Comparison of ENCODE assay signal across 8 cellular contexts in genomic region chr7:139339698-139340036, GRCh38. TPM values are rescaled to one million over a fixed set of nuclear protein-coding genes. Genes with fewer than 3 reads are reported as not detected.
DNase-seq lines count a peak whose midpoint lies in the region; ATAC-seq, FAIRE-seq and TF ChIP-seq lines count a peak whose summit lies in the region.

No MANE protein-coding gene starts in this region.

- H3K4me1 Mint-ChIP-seq in activated naive CD4-positive, alpha-beta T cell treated with anti-CD3 and anti-CD28 coated beads, Interleukin-2, amount 10 ng/mL, durations not matched to agents 7 days and 5 days = peaks cover 32% of the 10 kb centered on the region

- WGBS in K562 (ENCODE audit: insufficient coverage, low coverage, missing lambda C conversion rate) = 91% methylated on average over 13 of the region's 13 CpGs
- 86% methylated on average over 11 to 13 of the region's 13 CpGs for WGBS in transverse colon (ENCODE audit: low coverage in 1 of 2), 2 donors

- no peaks in the 10 kb centered on the region for H4K20me1 ChIP-seq in K562 (replicated peaks; ENCODE audit: control insufficient read depth, insufficient read depth, low read length)

- H3K27ac ChIP-seq in K562 (ENCODE audit: extremely low read depth, low read depth, low read length) = peak overlapping the region; percentile 99
- peak overlapping the region; percentile 100 for H3K27ac ChIP-seq in lower lobe of right lung
- H3K27ac ChIP-seq in transverse colon = peak overlapping the region; percentile 98 to 100 (median 99)

- BruUV-seq in K562 (replicated peaks; lab: Mats Ljungman, UMichigan) = TSS peak; percentile 45

- TF ChIP-seq CTCF in K562 (IDR thresholded peaks at IDR 0.05 in 2 of 3, conservative IDR thresholded peaks at IDR 0.05 in 1 of 3; ENCODE audit: insufficient read depth in 2 of 3, low read depth in 1 of 3, low read length in 3 of 3) (no peak), lower lobe of right lung (IDR thresholded peaks at IDR 0.05) (no peak), transverse colon (IDR thresholded peaks at IDR 0.05) (no peak)

- TF ChIP-seq EP300 in K562 (IDR thresholded peaks at IDR 0.05; ENCODE audit: low read length) = no peak
- no peak for TF ChIP-seq EP300 in transverse colon (IDR thresholded peaks at IDR 0.05; ENCODE audit: low read depth)

- H3K27me3 Mint-ChIP-seq in activated naive CD4-positive, alpha-beta T cell treated with anti-CD3 and anti-CD28 coated beads, Interleukin-2, amount 10 ng/mL, durations not matched to agents 7 days and 5 days = peaks cover 9% of the 10 kb centered on the region

- no peak for TF ChIP-seq RAD21 in K562 (CRISPR knock-in tag; conservative IDR thresholded peaks at IDR 0.05 in 1 of 2, IDR thresholded peaks at IDR 0.05 in 1 of 2)

- H3K9ac ChIP-seq in K562 (ENCODE audit: insufficient read depth in 1 of 2, low read depth in 2 of 2, low read length in 2 of 2) = peak overlapping the region in 1 of 2 experiments; percentile 100; a peak in 1 of 4 replicates

- intact Hi-C loops in K562 (cut with micrococcal nuclease) (loop anchor here (1.0 to 10.0 kb wide), 7 partner anchors 20 to 322 kb away; partner anchors contain the start of genes LUC7L2, UBN2 and ZC3HAV1), lower lobe of right lung (cut with DNase I) (no loop called here), transverse colon (cut with DNase I; ENCODE audit: low total_unique reads) (no loop called here)

- POLR2A ChIA-PET in K562 (lab: Yijun Ruan, JAX) = interaction anchor here (0.6 to 1.9 kb wide), 22 partner anchors 11 to 1008 kb away, joined by 3 to 23 read pairs (median 4); partner anchors contain the start of gene LUC7L2

- no peak for DNase-seq in activated naive CD4-positive, alpha-beta T cell treated with anti-CD3 and anti-CD28 coated beads, Interleukin-2, amount 10 ng/mL, durations not matched to agents 7 days and 5 days
- no peak for DNase-seq in activated naive CD4-positive, alpha-beta T cell treated with Interleukin-2 at 50 U/mL for 16 hours
- DNase-seq in K562 (ENCODE audit: extremely low read depth in 1 of 4, low spot score in 3 of 4) = peak in 1 of 4 experiments; percentile 15
- DNase-seq in lower lobe of right lung = no peak
- no peak for DNase-seq in transverse colon
- no peak for DNase-seq in COR-L47 (lab: John Stamatoyannopoulos, UW)
- DNase-seq in islet precursor cell = no peak

- no peaks in the 10 kb centered on the region for H3K27me3 ChIP-seq in K562 (ENCODE audit: control insufficient read depth in 2 of 2, insufficient read depth in 2 of 2, low read length in 2 of 2)
- H3K27me3 ChIP-seq in lower lobe of right lung (ENCODE audit: low read depth) = no peaks in the 10 kb centered on the region
- H3K27me3 ChIP-seq in transverse colon = no peaks in the 10 kb centered on the region

- ATAC-seq in K562 (no peak), lower lobe of right lung (no peak), HG03108 (IDR thresholded peaks at IDR 0.05; ENCODE audit: unreplicated experiment) (no peak)

- peaks cover 7% of the 10 kb centered on the region for H3K9me3 Mint-ChIP-seq in activated naive CD4-positive, alpha-beta T cell treated with anti-CD3 and anti-CD28 coated beads, Interleukin-2, amount 10 ng/mL, durations not matched to agents 7 days and 5 days

- peak overlapping the region; percentile 96 for H3K4me2 ChIP-seq in K562 (ENCODE audit: insufficient read depth, low read length)

- H3K4me3 ChIP-seq in K562 (peak overlapping the region; percentile 81), lower lobe of right lung (peak overlapping the region; percentile 85), transverse colon (peak overlapping the region; percentile 1 to 90 (median 80))

- H3K9me1 ChIP-seq in K562 (ENCODE audit: control insufficient read depth, insufficient read depth, low read length) = no peaks in the 10 kb centered on the region

- H3K4me1 ChIP-seq in K562 (replicated peaks in 1 of 2; ENCODE audit: control insufficient read depth in 2 of 2, insufficient read depth in 2 of 2, low read length in 2 of 2) = peaks cover 4 to 7% of the 10 kb centered on the region in 2 experiments; a peak in 3 of 5 replicates
- peaks cover 13% of the 10 kb centered on the region for H3K4me1 ChIP-seq in lower lobe of right lung
- H3K4me1 ChIP-seq in transverse colon = peaks cover 6 to 12% (median 6%) of the 10 kb centered on the region in 4 donors

- H3K4me3 Mint-ChIP-seq in activated naive CD4-positive, alpha-beta T cell treated with anti-CD3 and anti-CD28 coated beads, Interleukin-2, amount 10 ng/mL, durations not matched to agents 7 days and 5 days = peak overlapping the region; percentile 99

- H3K9me3 ChIP-seq in K562 (replicated peaks; ENCODE audit: control insufficient read depth, insufficient read depth, low read depth, low read length) (peaks cover 12% of the 10 kb centered on the region), lower lobe of right lung (no peaks in the 10 kb centered on the region), transverse colon (no peaks in the 10 kb centered on the region)

- TF ChIP-seq POLR2A in K562 (conservative IDR thresholded peaks at IDR 0.05) = no peak
- no peak for TF ChIP-seq POLR2A in transverse colon (IDR thresholded peaks at IDR 0.05)

- no peak for FAIRE-seq in K562 (lab: Jason Lieb, UNC)

- H3K36me3 ChIP-seq in K562 (ENCODE audit: control insufficient read depth, insufficient read depth, low read length) (peaks cover 8% of the 10 kb centered on the region; the same call in 1 of the 3 replicates), lower lobe of right lung (no peaks in the 10 kb centered on the region), transverse colon (no peaks in the 10 kb centered on the region)

- H3K79me2 ChIP-seq in K562 (ENCODE audit: control insufficient read depth, insufficient read depth, low read length) = peaks cover 28% of the 10 kb centered on the region

- CTCF ChIA-PET in activated naive CD4-positive, alpha-beta T cell treated with anti-CD3 and anti-CD28 coated beads, Interleukin-2, amount 10 ng/mL, durations not matched to agents 7 days and 5 days (lab: Charles Lee) = interaction anchor here (1.8 kb wide), 1 partner anchor 245 kb away, joined by 8 read pairs; no protein-coding TSS in a partner anchor
- CTCF ChIA-PET in K562 (lab: Yijun Ruan, JAX; ENCODE audit: low intra/inter-chr PET ratio) = no interaction called here

- H2AFZ ChIP-seq in K562 (ENCODE audit: low read depth, low read length) = peak overlapping the region; percentile 98

- H3K36me3 Mint-ChIP-seq in activated naive CD4-positive, alpha-beta T cell treated with anti-CD3 and anti-CD28 coated beads, Interleukin-2, amount 10 ng/mL, durations not matched to agents 7 days and 5 days = peaks cover 15% of the 10 kb centered on the region

- peak overlapping the region; percentile 100 for H3K27ac Mint-ChIP-seq in activated naive CD4-positive, alpha-beta T cell treated with anti-CD3 and anti-CD28 coated beads, Interleukin-2, amount 10 ng/mL, durations not matched to agents 7 days and 5 days

- in situ Hi-C loops in K562 (cut with MboI) = no loop called here
- in situ Hi-C loops in transverse colon (cut with MboI; ENCODE audit: low pct_ligation_motif_present in 1 of 4, low pct_unique_long_range_greater_than_20kb in 1 of 4, low sequenced_read_pairs in 3 of 4) = no loop called here

TF ChIP-seq in K562, 482 proteins besides CTCF, POLR2A, EP300 and RAD21 (continues in another document):
- TF ChIP-seq PTTG1 (tag; IDR thresholded peaks at IDR 0.05; ENCODE audit: low read depth) = 0 out of 2 replicates have a peak, but pooled peaks have one; percentile 60
- no peak for TF ChIP-seq ZNF668 (CRISPR knock-in tag; IDR thresholded peaks at IDR 0.05)
- TF ChIP-seq HNRNPLL (IDR thresholded peaks at IDR 0.05; ENCODE audit: low read depth, low read length, poor library complexity, severe bottlenecking) = no peak

RNA-seq across cellular contexts. Expression of gene FMC1, which starts 1.5 kb away (rescaled TPM):
- total RNA-seq in K562 (2011; cell fraction: chromatin; rRNA removed; ENCODE audit: low replicate concordance) = 10.0 and 12.5 TPM in 2 replicates
- total RNA-seq in K562 (2011; cell fraction: nucleolus; rRNA removed) = 17.1 and 19.0 TPM in 2 replicates
- 19.2 and 21.5 TPM in 2 replicates for total RNA-seq in K562 (2011; cell fraction: nucleoplasm; rRNA removed)
- total RNA-seq in K562 (2014; rRNA removed) = 25.8 and 28.6 TPM in 2 replicates
- 16.8 and 26.1 TPM in 2 replicates for total RNA-seq in K562 (2014; rRNA removed; fragmentation: Illumina TruSeq; extraction: Trizol)
- 12.1 and 14.0 TPM in 2 replicates for total RNA-seq in K562 (2015; rRNA removed; fragmentation: Illumina TruSeq; extraction: Trizol)
- total RNA-seq in K562 (2021) = 29.0 TPM in 2 replicates
- 30.6 and 49.5 TPM in 2 replicates for polyA plus RNA-seq in K562 (2011; rRNA removed)
- 37.2 and 46.5 TPM in 2 replicates for polyA plus RNA-seq in K562 (2011; cell fraction: cytosol; rRNA removed)
- polyA plus RNA-seq in K562 (2011; cell fraction: nucleus; rRNA removed) = 32.2 and 54.0 TPM in 2 replicates
- 42.5 and 51.0 TPM in 2 replicates for polyA plus RNA-seq in K562 (2012)
- 14.1 and 25.3 TPM in 2 replicates for polyA plus RNA-seq in K562 (2014; fragmentation: Illumina TruSeq; extraction: Trizol)
- polyA plus RNA-seq in K562 (2014; fragmentation: Nextera tagmentation; extraction: Ambion mirVana) = 100 to 1,000 TPM; 112 to 116 TPM
- polyA plus RNA-seq in K562 (2014; rRNA removed) = 35.3 and 37.8 TPM in 2 replicates
- 7.4 and 8.4 TPM in 2 replicates for polyA minus RNA-seq in K562 (2011; rRNA and poly(A)+ RNA removed)
- polyA minus RNA-seq in K562 (2011; cell fraction: cytosol; rRNA and poly(A)+ RNA removed) = 5.2 and 8.2 TPM in 2 replicates
- polyA minus RNA-seq in K562 (2011; cell fraction: nucleus; rRNA and poly(A)+ RNA removed) = 4.3 and 8.8 TPM in 2 replicates
- total RNA-seq in lower lobe of right lung = 10.8 TPM
- total RNA-seq in transverse colon = 10 to 100 TPM in 1 of 4 donors, 1 to 10 TPM in 1, not detected in 2; 7.3 to 21.6 TPM

RNA-seq across cellular contexts. Expression of gene LUC7L2, which starts 20.0 kb away (rescaled TPM):
- 93.5 and 286 TPM in 2 replicates for total RNA-seq in K562 (2011; cell fraction: chromatin; rRNA removed; ENCODE audit: low replicate concordance)
- 133 and 154 TPM in 2 replicates for total RNA-seq in K562 (2011; cell fraction: nucleolus; rRNA removed)
- 161 and 217 TPM in 2 replicates for total RNA-seq in K562 (2011; cell fraction: nucleoplasm; rRNA removed)
- total RNA-seq in K562 (2014; rRNA removed) = 110 and 119 TPM in 2 replicates
- total RNA-seq in K562 (2014; rRNA removed; fragmentation: Illumina TruSeq; extraction: Trizol) = 144 and 164 TPM in 2 replicates
- 141 and 144 TPM in 2 replicates for total RNA-seq in K562 (2015; rRNA removed; fragmentation: Illumina TruSeq; extraction: Trizol)
- total RNA-seq in K562 (2021) = 198 and 207 TPM in 2 replicates
- 95.0 and 115 TPM in 2 replicates for polyA plus RNA-seq in K562 (2011; rRNA removed)
- 61.1 and 102 TPM in 2 replicates for polyA plus RNA-seq in K562 (2011; cell fraction: cytosol; rRNA removed)
- 137 and 144 TPM in 2 replicates for polyA plus RNA-seq in K562 (2011; cell fraction: nucleus; rRNA removed)
- polyA plus RNA-seq in K562 (2012) = 102 and 214 TPM in 2 replicates
- 137 and 168 TPM in 2 replicates for polyA plus RNA-seq in K562 (2014; fragmentation: Illumina TruSeq; extraction: Trizol)
- 10 to 100 TPM; 56.1 to 66.5 TPM for polyA plus RNA-seq in K562 (2014; fragmentation: Nextera tagmentation; extraction: Ambion mirVana)
- polyA plus RNA-seq in K562 (2014; rRNA removed) = 117 and 144 TPM in 2 replicates
- polyA minus RNA-seq in K562 (2011; rRNA and poly(A)+ RNA removed) = 121 and 164 TPM in 2 replicates
- 55.3 and 77.4 TPM in 2 replicates for polyA minus RNA-seq in K562 (2011; cell fraction: cytosol; rRNA and poly(A)+ RNA removed)
- polyA minus RNA-seq in K562 (2011; cell fraction: nucleus; rRNA and poly(A)+ RNA removed) = 193 and 262 TPM in 2 replicates
- 74.6 TPM for total RNA-seq in lower lobe of right lung
- total RNA-seq in transverse colon = 100 to 1,000 TPM in 1 of 4 donors, 10 to 100 TPM in 3; 57.3 to 111 (median 76.9) TPM
